26 cellular contexts compared by ENCODE assay signal in the genomic region with DNA sequence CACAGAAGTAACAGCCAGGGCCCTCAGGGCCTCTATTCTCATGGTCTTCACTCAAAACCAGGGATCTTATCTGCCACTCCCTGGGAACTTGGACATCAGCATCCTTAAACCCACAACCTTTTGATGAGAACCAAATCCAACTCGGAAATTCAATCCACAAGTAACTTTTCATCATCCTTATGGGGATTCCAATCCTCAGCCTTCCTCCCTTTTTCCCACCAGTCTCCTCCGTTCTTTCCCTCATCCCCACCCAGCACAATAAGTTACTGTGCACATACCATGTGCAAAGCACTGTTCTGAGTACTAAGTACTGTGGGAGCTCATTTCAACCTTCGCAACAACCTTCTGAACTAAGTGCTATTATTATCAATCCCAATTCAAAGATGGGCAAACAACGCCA.
"Had no signal": no experiment of that assay in that cellular context is flagged by ENCODE, and none has a peak within 500 bp of the region (broad histone marks: within the 10 kb centered on the region; RNA-seq: fewer than 3 reads in every experiment).

No MANE protein-coding gene starts in this region.

- H3K4me3 ChIP-seq: coronary artery, esophagus muscularis mucosa, heart right ventricle, lung, mucosa of descending colon, prostate gland, right atrium auricular region, testis, tibial artery, upper lobe of left lung had no signal

- DNase-seq: dermis blood vessel endothelial cell; effector memory CD4-positive, alpha-beta T cell; foreskin melanocyte; glutamatergic neuron; heart right ventricle; hippocampal formation; left cardiac atrium; mucosa of descending colon; naive B cell; stimulated activated CD4-positive, alpha-beta T cell treated with anti-CD3 and anti-CD28 coated beads, Interleukin-2, amount 100 ng/mL, for 24 hours; stimulated activated CD4-positive, alpha-beta T cell treated with anti-CD3 and anti-CD28 coated beads, Interleukin-4, amount 100 ng/mL, for 24 hours; stimulated activated naive CD8-positive, alpha-beta T cell treated with anti-CD3 and anti-CD28 coated beads, Interleukin-15, Interleukin-2, amounts not matched to agents 100 U/mL and 50 U/mL, for 24 hours; testis; tibial artery; upper lobe of left lung had no signal

- H3K36me3 ChIP-seq: esophagus muscularis mucosa, prostate gland, right atrium auricular region, tibial artery had no signal

- H3K4me3 Mint-ChIP-seq: memory B cell; mesothelial cell of epicardium; naive B cell; natural killer cell treated with Interleukin-12 subunit alpha and Interleukin-12 subunit beta and Interleukin-15 and Interleukin-18, amount 100 ng/mL, for 72 hours; neural crest cell; stimulated activated memory B cell treated with anti-CD40 and anti-IgM and Interleukin-4, amounts not matched to agents 10 μg/mL and 1 μg/mL and 100 μg/mL, for 72 hours had no signal

- H3K27ac Mint-ChIP-seq: memory B cell; mesothelial cell of epicardium; naive B cell; natural killer cell treated with Interleukin-12 subunit alpha and Interleukin-12 subunit beta and Interleukin-15 and Interleukin-18, amount 100 ng/mL, for 72 hours; stimulated activated memory B cell treated with anti-CD40 and anti-IgM and Interleukin-4, amounts not matched to agents 10 μg/mL and 1 μg/mL and 100 μg/mL, for 72 hours had no signal

- H3K4me1 ChIP-seq: prostate gland had no signal

- H3K27me3 ChIP-seq: esophagus muscularis mucosa, heart right ventricle, right atrium auricular region, testis, tibial artery, upper lobe of left lung had no signal

- ATAC-seq: heart right ventricle; mucosa of descending colon; natural killer cell treated with Interleukin-12 subunit alpha and Interleukin-12 subunit beta and Interleukin-15 and Interleukin-18, amount 100 ng/mL, for 72 hours; sciatic nerve; stimulated activated memory B cell treated with anti-CD40 and anti-IgM and Interleukin-4, amounts not matched to agents 10 μg/mL and 1 μg/mL and 100 μg/mL, for 72 hours; stimulated activated naive CD8-positive, alpha-beta T cell treated with anti-CD3 and anti-CD28 coated beads, Interleukin-15, Interleukin-2, amounts not matched to agents 100 U/mL and 50 U/mL, for 24 hours had no signal

- H3K27ac ChIP-seq: coronary artery, heart right ventricle, prostate gland, right atrium auricular region, testis, tibial artery, upper lobe of left lung had no signal

- H3K27me3 Mint-ChIP-seq: memory B cell; naive B cell; natural killer cell treated with Interleukin-12 subunit alpha and Interleukin-12 subunit beta and Interleukin-15 and Interleukin-18, amount 100 ng/mL, for 72 hours; stimulated activated memory B cell treated with anti-CD40 and anti-IgM and Interleukin-4, amounts not matched to agents 10 μg/mL and 1 μg/mL and 100 μg/mL, for 72 hours had no signal

- H3K9me3 ChIP-seq: esophagus muscularis mucosa, heart right ventricle, mucosa of descending colon, prostate gland, right atrium auricular region, testis, tibial artery, upper lobe of left lung had no signal

- H3K9me3 Mint-ChIP-seq: memory B cell; mesothelial cell of epicardium; naive B cell; natural killer cell treated with Interleukin-12 subunit alpha and Interleukin-12 subunit beta and Interleukin-15 and Interleukin-18, amount 100 ng/mL, for 72 hours; neural crest cell; stimulated activated memory B cell treated with anti-CD40 and anti-IgM and Interleukin-4, amounts not matched to agents 10 μg/mL and 1 μg/mL and 100 μg/mL, for 72 hours had no signal

- H3K36me3 Mint-ChIP-seq: natural killer cell treated with Interleukin-12 subunit alpha and Interleukin-12 subunit beta and Interleukin-15 and Interleukin-18, amount 100 ng/mL, for 72 hours had no signal
